In genomic region chr16:89156740-89157645, GRCh38 we compare ENCODE assay signal across 23 cellular contexts. TPM values are rescaled to one million over a fixed set of nuclear protein-coding genes. Genes with fewer than 3 reads are reported as not detected.
"Had no signal": no experiment of that assay in that cellular context is flagged by ENCODE, and none has a peak within 500 bp of the region (broad histone marks: within the 10 kb centered on the region; RNA-seq: fewer than 3 reads in every experiment).

No MANE protein-coding gene starts in this region.

- DNase-seq: activated CD4-positive, alpha-beta T cell treated with anti-CD3 and anti-CD28 coated beads, Interleukin-2, amount 50 U/mL, for 1 hour; activated CD4-positive, CD25-positive, alpha-beta regulatory T cell; activated CD8-positive, alpha-beta memory T cell treated with anti-CD3 and anti-CD28 coated beads, Interleukin-2, amount 50 U/mL, for 4 hours; activated naive CD4-positive, alpha-beta T cell treated with anti-CD3 and anti-CD28 coated beads for 36 hours; activated T-cell treated with anti-CD3 and anti-CD28 coated beads, Interleukin-2, amount 50 U/mL, for 4 hours; aorta; brain microvascular endothelial cell; effector CD4-positive, alpha-beta T cell; foreskin fibroblast; hippocampal formation; stimulated activated CD4-positive, alpha-beta T cell treated with anti-CD3 and anti-CD28 coated beads, Interleukin-2, amount 100 ng/mL, for 24 hours; T-helper 1 cell; T1000; transverse colon had no signal

- H3K36me3 ChIP-seq: brain microvascular endothelial cell, vagina had no signal

- H3K27ac Mint-ChIP-seq: activated naive CD4-positive, alpha-beta T cell treated with anti-CD3 and anti-CD28 coated beads for 36 hours; mesothelial cell of epicardium; natural killer cell treated with Interleukin-12 subunit alpha and Interleukin-12 subunit beta and Interleukin-15 and Interleukin-18, amount 100 ng/mL, for 72 hours; stimulated activated naive CD8-positive, alpha-beta T cell treated with anti-CD3 and anti-CD28 coated beads, Interleukin-15, Interleukin-2, amounts not matched to agents 100 ng/mL and 50 ng/mL, for 24 hours had no signal

- H3K27me3 ChIP-seq: brain microvascular endothelial cell, right atrium auricular region, vagina had no signal

- ATAC-seq: natural killer cell treated with Interleukin-12 subunit alpha and Interleukin-12 subunit beta and Interleukin-15 and Interleukin-18, amount 100 ng/mL, for 72 hours had no signal

- H3K4me3 Mint-ChIP-seq: activated naive CD4-positive, alpha-beta T cell treated with anti-CD3 and anti-CD28 coated beads for 36 hours; activated T-cell treated with anti-CD3 and anti-CD28 coated beads, Interleukin-2, amount 50 U/mL, for 4 hours; mesothelial cell of epicardium; natural killer cell treated with Interleukin-12 subunit alpha and Interleukin-12 subunit beta and Interleukin-15 and Interleukin-18, amount 100 ng/mL, for 72 hours; stimulated activated naive CD8-positive, alpha-beta T cell treated with anti-CD3 and anti-CD28 coated beads, Interleukin-15, Interleukin-2, amounts not matched to agents 100 ng/mL and 50 ng/mL, for 24 hours had no signal

- H3K27me3 Mint-ChIP-seq: natural killer cell treated with Interleukin-12 subunit alpha and Interleukin-12 subunit beta and Interleukin-15 and Interleukin-18, amount 100 ng/mL, for 72 hours; stimulated activated naive CD8-positive, alpha-beta T cell treated with anti-CD3 and anti-CD28 coated beads, Interleukin-15, Interleukin-2, amounts not matched to agents 100 ng/mL and 50 ng/mL, for 24 hours had no signal

- H3K9me3 Mint-ChIP-seq: activated T-cell treated with anti-CD3 and anti-CD28 coated beads, Interleukin-2, amount 50 U/mL, for 4 hours; mesothelial cell of epicardium; natural killer cell treated with Interleukin-12 subunit alpha and Interleukin-12 subunit beta and Interleukin-15 and Interleukin-18, amount 100 ng/mL, for 72 hours; stimulated activated naive CD8-positive, alpha-beta T cell treated with anti-CD3 and anti-CD28 coated beads, Interleukin-15, Interleukin-2, amounts not matched to agents 100 ng/mL and 50 ng/mL, for 24 hours had no signal

- H3K4me3 ChIP-seq: lung, right atrium auricular region, suprapubic skin, transverse colon, vagina had no signal

- FAIRE-seq: islet of Langerhans had no signal

RNA-seq across cellular contexts. Expression of gene CDH15, which starts 14.6 kb away (rescaled TPM):
- total RNA-seq: activated naive CD4-positive, alpha-beta T cell treated with anti-CD3 and anti-CD28 coated beads for 36 hours; activated T-cell treated with anti-CD3 and anti-CD28 coated beads, Interleukin-2, amount 50 U/mL, for 4 hours; natural killer cell treated with Interleukin-12 subunit alpha and Interleukin-12 subunit beta and Interleukin-15 and Interleukin-18, amount 100 ng/mL, for 72 hours; right atrium auricular region; transverse colon; vagina had no signal

RNA-seq across cellular contexts. Expression of gene SLC22A31, which starts 43.3 kb away (rescaled TPM):
- total RNA-seq: skeletal muscle tissue, vagina had no signal
